Comparison of ENCODE assay signal across 18 cellular contexts in the genomic region with DNA sequence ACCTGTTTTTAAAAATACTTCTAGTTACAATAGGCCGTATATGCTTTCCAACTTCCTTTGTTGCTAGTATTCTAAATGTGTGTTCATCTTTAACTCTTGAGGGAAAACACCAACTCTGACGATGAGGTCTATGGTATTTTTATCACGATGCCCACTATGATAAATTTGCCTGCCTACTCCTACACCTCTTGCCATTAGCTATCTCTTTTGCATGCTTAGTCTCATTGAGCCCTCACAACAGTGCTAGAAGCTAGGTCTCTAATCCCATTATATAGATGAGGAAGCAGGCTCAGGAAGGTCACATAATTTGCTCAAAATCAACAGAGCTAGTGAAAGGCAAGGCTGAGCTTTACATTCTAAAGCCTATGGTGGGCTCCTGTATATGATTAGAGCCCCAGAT.
"Had no signal": no experiment of that assay in that cellular context is flagged by ENCODE, and none has a peak within 500 bp of the region (broad histone marks: within the 10 kb centered on the region; RNA-seq: fewer than 3 reads in every experiment).

No MANE protein-coding gene starts in this region.

- H3K9ac ChIP-seq: parathyroid adenoma had no signal

- H3K27ac ChIP-seq: lower lobe of right lung, parathyroid adenoma, right lobe of liver, testis, tibial nerve, upper lobe of left lung had no signal

- H2AFZ ChIP-seq: parathyroid adenoma had no signal

- H3K4me3 ChIP-seq: dorsolateral prefrontal cortex, lower lobe of right lung, right lobe of liver, testis, tibial nerve, upper lobe of left lung had no signal

- DNase-seq: dorsolateral prefrontal cortex; effector CD4-positive, alpha-beta T cell; immature natural killer cell; kidney glomerular epithelial cell; left ventricle myocardium superior; lower lobe of right lung; natural killer cell; right lobe of liver; stimulated activated CD4-positive, alpha-beta T cell treated with anti-CD3 and anti-CD28 coated beads, Interleukin-2, amount 100 ng/mL, for 24 hours; stimulated activated CD4-positive, alpha-beta T cell treated with anti-CD3 and anti-CD28 coated beads, Interleukin-4, amount 100 ng/mL, for 24 hours; stimulated activated naive CD8-positive, alpha-beta T cell treated with anti-CD3 and anti-CD28 coated beads, Interleukin-15, Interleukin-2, amounts not matched to agents 100 U/mL and 50 U/mL, for 24 hours; testis; upper lobe of left lung had no signal

- H3K27me3 Mint-ChIP-seq: progenitor cell of endocrine pancreas had no signal

- H3K4me1 ChIP-seq: lower lobe of right lung, parathyroid adenoma, right lobe of liver, testis, upper lobe of left lung had no signal

- H3K27ac Mint-ChIP-seq: immature natural killer cell; natural killer cell; progenitor cell of endocrine pancreas; stimulated activated effector memory CD8-positive, alpha-beta T cell treated with anti-CD3 and anti-CD28 coated beads, Interleukin-12 subunit alpha, Interleukin-12 subunit beta, amount 100 ng/mL, for 72 hours had no signal

- H3K9me3 ChIP-seq: lower lobe of right lung, right lobe of liver, testis, tibial nerve, upper lobe of left lung had no signal

- H3K27me3 ChIP-seq: dorsolateral prefrontal cortex, right lobe of liver, testis, tibial nerve, upper lobe of left lung had no signal

- H3K4me3 Mint-ChIP-seq: immature natural killer cell; natural killer cell; neural crest cell; stimulated activated effector memory CD8-positive, alpha-beta T cell treated with anti-CD3 and anti-CD28 coated beads, Interleukin-12 subunit alpha, Interleukin-12 subunit beta, amount 100 ng/mL, for 72 hours had no signal

- H3K9me3 Mint-ChIP-seq: immature natural killer cell; natural killer cell; neural crest cell; stimulated activated effector memory CD8-positive, alpha-beta T cell treated with anti-CD3 and anti-CD28 coated beads, Interleukin-12 subunit alpha, Interleukin-12 subunit beta, amount 100 ng/mL, for 72 hours had no signal

- H3K4me1 Mint-ChIP-seq: neural crest cell had no signal
